ENCODE assay signal across 1 cellular context in the genomic region with DNA sequence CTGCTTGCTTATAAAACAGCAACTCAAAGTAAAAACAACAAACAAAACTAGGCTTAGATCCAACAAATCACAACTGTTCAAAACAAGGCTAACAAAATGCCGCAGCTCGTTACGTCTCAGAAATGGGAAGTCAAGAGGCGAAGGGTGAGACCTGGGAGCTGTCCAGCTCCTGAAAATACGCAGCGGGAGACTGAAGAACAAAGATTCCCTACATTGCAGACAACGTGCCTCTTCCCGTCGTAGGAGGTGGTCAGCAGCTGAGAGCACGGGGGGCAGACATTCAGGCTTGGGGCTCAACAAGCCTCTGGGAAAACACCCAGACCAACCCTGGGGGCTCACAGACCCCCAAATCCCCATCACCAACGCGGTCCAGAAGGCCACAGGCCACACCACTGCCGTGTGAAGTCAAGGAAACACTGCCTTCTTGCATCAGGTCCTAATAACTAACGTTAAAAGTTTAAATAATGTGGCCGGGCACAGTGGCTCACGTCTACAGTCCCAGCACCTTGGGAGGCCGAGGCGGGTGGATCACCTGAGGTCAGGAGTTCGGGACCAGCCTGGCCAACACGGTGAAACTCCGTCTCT.
A peak's percentile ranks its signal among the peaks of the same experiment; 100 is the strongest.
TF ChIP-seq lines count a peak whose summit lies in the region.

No MANE protein-coding gene starts in this region.

TF ChIP-seq in HepG2, 621 proteins besides CTCF, POLR2A, EP300 and RAD21:
- no peak for TF ChIP-seq NR2F1 (CRISPR knock-in tag; IDR thresholded peaks at IDR 0.05)
- no peak for TF ChIP-seq HOXA3 (CRISPR knock-in tag; IDR thresholded peaks at IDR 0.05)
- TF ChIP-seq, protein P1, sequence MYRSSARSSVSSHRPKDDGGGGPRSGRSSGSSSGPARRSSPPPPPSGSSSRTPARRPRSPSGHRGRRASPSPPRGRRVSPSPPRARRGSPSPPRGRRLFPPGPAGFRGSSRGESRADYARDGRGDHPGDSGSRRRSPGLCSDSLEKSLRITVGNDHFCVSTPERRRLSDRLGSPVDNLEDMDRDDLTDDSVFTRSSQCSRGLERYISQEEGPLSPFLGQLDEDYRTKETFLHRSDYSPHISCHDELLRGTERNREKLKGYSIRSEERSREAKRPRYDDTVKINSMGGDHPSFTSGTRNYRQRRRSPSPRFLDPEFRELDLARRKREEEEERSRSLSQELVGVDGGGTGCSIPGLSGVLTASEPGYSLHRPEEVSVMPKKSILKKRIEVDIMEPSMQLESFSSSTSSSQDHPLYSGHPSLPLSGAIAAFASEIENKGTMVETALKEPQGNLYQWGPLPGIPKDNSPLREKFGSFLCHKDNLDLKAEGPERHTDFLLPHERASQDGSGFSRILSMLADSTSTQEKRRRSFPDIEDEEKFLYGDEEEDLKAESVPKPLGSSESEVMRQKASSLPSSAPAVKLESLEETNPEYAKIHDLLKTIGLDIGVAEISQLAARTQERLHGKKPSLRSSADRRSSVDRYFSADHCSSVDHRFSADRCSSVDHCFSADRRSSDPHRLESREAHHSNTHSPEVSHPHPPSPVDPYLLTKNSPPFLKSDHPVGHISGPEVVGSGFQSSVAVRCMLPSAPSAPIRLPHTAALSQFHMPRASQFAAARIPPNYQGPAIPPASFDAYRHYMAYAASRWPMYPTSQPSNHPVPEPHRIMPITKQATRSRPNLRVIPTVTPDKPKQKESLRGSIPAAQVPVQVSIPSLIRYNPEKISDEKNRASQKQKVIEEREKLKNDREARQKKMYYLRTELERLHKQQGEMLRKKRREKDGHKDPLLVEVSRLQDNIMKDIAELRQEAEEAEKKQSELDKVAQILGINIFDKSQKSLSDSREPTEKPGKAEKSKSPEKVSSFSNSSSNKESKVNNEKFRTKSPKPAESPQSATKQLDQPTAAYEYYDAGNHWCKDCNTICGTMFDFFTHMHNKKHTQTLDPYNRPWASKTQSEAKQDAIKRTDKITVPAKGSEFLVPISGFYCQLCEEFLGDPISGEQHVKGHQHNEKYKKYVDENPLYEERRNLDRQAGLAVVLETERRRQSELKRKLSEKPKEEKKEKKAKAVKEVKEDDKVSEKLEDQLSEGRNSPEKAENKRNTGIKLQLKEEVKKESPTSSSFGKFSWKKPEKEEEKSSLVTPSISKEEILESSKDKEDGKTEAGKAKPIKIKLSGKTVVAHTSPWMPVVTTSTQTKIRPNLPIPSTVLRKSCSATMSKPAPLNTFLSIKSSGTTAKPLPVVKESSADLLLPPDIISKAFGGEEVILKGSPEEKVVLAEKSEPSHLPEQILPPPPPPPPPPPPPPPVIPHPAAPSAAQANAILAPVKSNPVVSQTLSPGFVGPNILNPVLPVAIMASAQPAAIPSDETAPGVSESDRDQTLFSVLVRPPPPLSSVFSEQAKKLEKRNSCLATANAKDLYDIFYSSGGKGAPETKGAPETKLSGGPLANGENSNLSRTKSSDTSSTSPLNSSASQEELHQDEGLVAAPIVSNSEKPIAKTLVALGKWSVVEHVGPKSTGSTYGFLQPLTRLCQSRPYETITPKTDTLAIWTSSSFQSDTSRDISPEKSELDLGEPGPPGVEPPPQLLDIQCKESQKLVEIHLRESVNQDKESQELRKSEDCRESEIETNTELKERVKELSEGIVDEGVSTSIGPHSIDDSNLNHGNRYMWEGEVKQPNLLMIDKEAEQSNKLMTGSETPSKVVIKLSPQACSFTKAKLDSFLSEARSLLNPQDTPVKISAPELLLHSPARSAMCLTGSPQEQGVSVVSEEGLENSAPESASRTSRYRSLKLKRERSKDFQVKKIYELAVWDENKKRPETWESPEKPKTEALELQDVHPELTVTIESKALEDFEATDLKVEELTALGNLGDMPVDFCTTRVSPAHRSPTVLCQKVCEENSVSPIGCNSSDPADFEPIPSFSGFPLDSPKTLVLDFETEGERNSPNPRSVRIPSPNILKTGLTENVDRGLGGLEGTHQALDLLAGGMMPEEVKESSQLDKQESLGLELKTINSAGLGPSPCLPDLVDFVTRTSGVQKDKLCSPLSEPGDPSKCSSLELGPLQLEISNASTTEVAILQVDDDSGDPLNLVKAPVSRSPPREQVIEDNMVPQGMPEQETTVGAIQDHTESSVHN (CRISPR knock-in tag; IDR thresholded peaks at IDR 0.05) = no peak
- TF ChIP-seq FOXK1 (CRISPR knock-in tag; IDR thresholded peaks at IDR 0.05; ENCODE audit: borderline replicate concordance, low read depth) = peak; percentile 23; the same call in 1 of the 2 replicates
- TF ChIP-seq PCBP1 (IDR thresholded peaks at IDR 0.05; ENCODE audit: borderline replicate concordance, low read depth, low read length) = no peak
- TF ChIP-seq CCDC6 (CRISPR knock-in tag; IDR thresholded peaks at IDR 0.05) = no peak
- no peak for TF ChIP-seq PAF1 (CRISPR knock-in tag; IDR thresholded peaks at IDR 0.05)
- no peak for TF ChIP-seq ISX (CRISPR knock-in tag; conservative IDR thresholded peaks at IDR 0.05)
- TF ChIP-seq SAP130 (CRISPR knock-in tag; IDR thresholded peaks at IDR 0.05; ENCODE audit: low read depth) = 0 out of 2 replicates have a peak, but pooled peaks have one; percentile 16
- 0 out of 2 replicates have a peak, but pooled peaks have one; percentile 42 for TF ChIP-seq ZSCAN9 (CRISPR knock-in tag; IDR thresholded peaks at IDR 0.05; ENCODE audit: borderline replicate concordance)
- TF ChIP-seq, protein P2, sequence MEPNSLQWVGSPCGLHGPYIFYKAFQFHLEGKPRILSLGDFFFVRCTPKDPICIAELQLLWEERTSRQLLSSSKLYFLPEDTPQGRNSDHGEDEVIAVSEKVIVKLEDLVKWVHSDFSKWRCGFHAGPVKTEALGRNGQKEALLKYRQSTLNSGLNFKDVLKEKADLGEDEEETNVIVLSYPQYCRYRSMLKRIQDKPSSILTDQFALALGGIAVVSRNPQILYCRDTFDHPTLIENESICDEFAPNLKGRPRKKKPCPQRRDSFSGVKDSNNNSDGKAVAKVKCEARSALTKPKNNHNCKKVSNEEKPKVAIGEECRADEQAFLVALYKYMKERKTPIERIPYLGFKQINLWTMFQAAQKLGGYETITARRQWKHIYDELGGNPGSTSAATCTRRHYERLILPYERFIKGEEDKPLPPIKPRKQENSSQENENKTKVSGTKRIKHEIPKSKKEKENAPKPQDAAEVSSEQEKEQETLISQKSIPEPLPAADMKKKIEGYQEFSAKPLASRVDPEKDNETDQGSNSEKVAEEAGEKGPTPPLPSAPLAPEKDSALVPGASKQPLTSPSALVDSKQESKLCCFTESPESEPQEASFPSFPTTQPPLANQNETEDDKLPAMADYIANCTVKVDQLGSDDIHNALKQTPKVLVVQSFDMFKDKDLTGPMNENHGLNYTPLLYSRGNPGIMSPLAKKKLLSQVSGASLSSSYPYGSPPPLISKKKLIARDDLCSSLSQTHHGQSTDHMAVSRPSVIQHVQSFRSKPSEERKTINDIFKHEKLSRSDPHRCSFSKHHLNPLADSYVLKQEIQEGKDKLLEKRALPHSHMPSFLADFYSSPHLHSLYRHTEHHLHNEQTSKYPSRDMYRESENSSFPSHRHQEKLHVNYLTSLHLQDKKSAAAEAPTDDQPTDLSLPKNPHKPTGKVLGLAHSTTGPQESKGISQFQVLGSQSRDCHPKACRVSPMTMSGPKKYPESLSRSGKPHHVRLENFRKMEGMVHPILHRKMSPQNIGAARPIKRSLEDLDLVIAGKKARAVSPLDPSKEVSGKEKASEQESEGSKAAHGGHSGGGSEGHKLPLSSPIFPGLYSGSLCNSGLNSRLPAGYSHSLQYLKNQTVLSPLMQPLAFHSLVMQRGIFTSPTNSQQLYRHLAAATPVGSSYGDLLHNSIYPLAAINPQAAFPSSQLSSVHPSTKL (CRISPR knock-in tag; IDR thresholded peaks at IDR 0.05) = 0 out of 2 replicates have a peak, but pooled peaks have one; percentile 22
- no peak for TF ChIP-seq MIXL1 (CRISPR knock-in tag; IDR thresholded peaks at IDR 0.05)
- TF ChIP-seq RELA (CRISPR knock-in tag; IDR thresholded peaks at IDR 0.05) = no peak
- TF ChIP-seq ZNF83 (CRISPR knock-in tag; IDR thresholded peaks at IDR 0.05; ENCODE audit: borderline replicate concordance) = no peak
- no peak for TF ChIP-seq ZSCAN22 (CRISPR knock-in tag; IDR thresholded peaks at IDR 0.05)
- TF ChIP-seq ELF3 (CRISPR knock-in tag; IDR thresholded peaks at IDR 0.05) = 0 out of 2 replicates have a peak, but pooled peaks have one; percentile 14
- TF ChIP-seq CEBPB (IDR thresholded peaks at IDR 0.05; ENCODE audit: borderline replicate concordance, low read depth, low read length) = no peak
- TF ChIP-seq POLR2AphosphoS2 (IDR thresholded peaks at IDR 0.05; ENCODE audit: low read depth, low read length) = no peak
- TF ChIP-seq, protein P3, sequence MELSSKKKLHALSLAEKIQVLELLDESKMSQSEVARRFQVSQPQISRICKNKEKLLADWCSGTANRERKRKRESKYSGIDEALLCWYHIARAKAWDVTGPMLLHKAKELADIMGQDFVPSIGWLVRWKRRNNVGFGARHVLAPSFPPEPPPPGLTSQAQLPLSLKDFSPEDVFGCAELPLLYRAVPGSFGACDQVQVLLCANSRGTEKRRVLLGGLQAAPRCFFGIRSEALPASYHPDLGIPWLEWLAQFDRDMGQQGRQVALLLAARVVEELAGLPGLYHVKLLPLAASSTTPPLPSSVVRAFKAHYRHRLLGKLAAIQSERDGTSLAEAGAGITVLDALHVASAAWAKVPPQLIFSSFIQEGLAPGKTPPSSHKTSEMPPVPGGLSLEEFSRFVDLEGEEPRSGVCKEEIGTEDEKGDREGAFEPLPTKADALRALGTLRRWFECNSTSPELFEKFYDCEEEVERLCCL (CRISPR knock-in tag; IDR thresholded peaks at IDR 0.05; ENCODE audit: borderline replicate concordance) = no peak
- no peak for TF ChIP-seq KLF9 (CRISPR knock-in tag; IDR thresholded peaks at IDR 0.05; ENCODE audit: low read depth)
- TF ChIP-seq EHMT2 (IDR thresholded peaks at IDR 0.05; ENCODE audit: borderline replicate concordance, low read depth, low read length) = peak; percentile 91
- TF ChIP-seq ZNF34 (CRISPR knock-in tag; IDR thresholded peaks at IDR 0.05; ENCODE audit: borderline replicate concordance) = no peak
- TF ChIP-seq, protein P4, sequence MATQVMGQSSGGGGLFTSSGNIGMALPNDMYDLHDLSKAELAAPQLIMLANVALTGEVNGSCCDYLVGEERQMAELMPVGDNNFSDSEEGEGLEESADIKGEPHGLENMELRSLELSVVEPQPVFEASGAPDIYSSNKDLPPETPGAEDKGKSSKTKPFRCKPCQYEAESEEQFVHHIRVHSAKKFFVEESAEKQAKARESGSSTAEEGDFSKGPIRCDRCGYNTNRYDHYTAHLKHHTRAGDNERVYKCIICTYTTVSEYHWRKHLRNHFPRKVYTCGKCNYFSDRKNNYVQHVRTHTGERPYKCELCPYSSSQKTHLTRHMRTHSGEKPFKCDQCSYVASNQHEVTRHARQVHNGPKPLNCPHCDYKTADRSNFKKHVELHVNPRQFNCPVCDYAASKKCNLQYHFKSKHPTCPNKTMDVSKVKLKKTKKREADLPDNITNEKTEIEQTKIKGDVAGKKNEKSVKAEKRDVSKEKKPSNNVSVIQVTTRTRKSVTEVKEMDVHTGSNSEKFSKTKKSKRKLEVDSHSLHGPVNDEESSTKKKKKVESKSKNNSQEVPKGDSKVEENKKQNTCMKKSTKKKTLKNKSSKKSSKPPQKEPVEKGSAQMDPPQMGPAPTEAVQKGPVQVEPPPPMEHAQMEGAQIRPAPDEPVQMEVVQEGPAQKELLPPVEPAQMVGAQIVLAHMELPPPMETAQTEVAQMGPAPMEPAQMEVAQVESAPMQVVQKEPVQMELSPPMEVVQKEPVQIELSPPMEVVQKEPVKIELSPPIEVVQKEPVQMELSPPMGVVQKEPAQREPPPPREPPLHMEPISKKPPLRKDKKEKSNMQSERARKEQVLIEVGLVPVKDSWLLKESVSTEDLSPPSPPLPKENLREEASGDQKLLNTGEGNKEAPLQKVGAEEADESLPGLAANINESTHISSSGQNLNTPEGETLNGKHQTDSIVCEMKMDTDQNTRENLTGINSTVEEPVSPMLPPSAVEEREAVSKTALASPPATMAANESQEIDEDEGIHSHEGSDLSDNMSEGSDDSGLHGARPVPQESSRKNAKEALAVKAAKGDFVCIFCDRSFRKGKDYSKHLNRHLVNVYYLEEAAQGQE (IDR thresholded peaks at IDR 0.05; ENCODE audit: borderline replicate concordance in 1 of 2, low read depth in 1 of 2, low read length in 2 of 2) = peak; percentile 77 to 97
- TF ChIP-seq, protein P5, sequence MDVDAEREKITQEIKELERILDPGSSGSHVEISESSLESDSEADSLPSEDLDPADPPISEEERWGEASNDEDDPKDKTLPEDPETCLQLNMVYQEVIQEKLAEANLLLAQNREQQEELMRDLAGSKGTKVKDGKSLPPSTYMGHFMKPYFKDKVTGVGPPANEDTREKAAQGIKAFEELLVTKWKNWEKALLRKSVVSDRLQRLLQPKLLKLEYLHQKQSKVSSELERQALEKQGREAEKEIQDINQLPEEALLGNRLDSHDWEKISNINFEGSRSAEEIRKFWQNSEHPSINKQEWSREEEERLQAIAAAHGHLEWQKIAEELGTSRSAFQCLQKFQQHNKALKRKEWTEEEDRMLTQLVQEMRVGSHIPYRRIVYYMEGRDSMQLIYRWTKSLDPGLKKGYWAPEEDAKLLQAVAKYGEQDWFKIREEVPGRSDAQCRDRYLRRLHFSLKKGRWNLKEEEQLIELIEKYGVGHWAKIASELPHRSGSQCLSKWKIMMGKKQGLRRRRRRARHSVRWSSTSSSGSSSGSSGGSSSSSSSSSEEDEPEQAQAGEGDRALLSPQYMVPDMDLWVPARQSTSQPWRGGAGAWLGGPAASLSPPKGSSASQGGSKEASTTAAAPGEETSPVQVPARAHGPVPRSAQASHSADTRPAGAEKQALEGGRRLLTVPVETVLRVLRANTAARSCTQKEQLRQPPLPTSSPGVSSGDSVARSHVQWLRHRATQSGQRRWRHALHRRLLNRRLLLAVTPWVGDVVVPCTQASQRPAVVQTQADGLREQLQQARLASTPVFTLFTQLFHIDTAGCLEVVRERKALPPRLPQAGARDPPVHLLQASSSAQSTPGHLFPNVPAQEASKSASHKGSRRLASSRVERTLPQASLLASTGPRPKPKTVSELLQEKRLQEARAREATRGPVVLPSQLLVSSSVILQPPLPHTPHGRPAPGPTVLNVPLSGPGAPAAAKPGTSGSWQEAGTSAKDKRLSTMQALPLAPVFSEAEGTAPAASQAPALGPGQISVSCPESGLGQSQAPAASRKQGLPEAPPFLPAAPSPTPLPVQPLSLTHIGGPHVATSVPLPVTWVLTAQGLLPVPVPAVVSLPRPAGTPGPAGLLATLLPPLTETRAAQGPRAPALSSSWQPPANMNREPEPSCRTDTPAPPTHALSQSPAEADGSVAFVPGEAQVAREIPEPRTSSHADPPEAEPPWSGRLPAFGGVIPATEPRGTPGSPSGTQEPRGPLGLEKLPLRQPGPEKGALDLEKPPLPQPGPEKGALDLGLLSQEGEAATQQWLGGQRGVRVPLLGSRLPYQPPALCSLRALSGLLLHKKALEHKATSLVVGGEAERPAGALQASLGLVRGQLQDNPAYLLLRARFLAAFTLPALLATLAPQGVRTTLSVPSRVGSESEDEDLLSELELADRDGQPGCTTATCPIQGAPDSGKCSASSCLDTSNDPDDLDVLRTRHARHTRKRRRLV (CRISPR knock-in tag; IDR thresholded peaks at IDR 0.05) = no peak
- peak; percentile 96 for TF ChIP-seq MIER2 (CRISPR knock-in tag; IDR thresholded peaks at IDR 0.05)
- TF ChIP-seq KAT8 (CRISPR knock-in tag; IDR thresholded peaks at IDR 0.05) = no peak
- TF ChIP-seq EED (CRISPR knock-in tag; IDR thresholded peaks at IDR 0.05) = no peak
